Comparison of ENCODE assay signal across 9 cellular contexts in genomic region chr11:61021661-61022212, GRCh38. TPM values are rescaled to one million over a fixed set of nuclear protein-coding genes. Genes with fewer than 3 reads are reported as not detected.
DNase-seq lines count a peak whose midpoint lies in the region; ATAC-seq and TF ChIP-seq lines count a peak whose summit lies in the region.
"Had no signal": no experiment of that assay in that cellular context is flagged by ENCODE, and none has a peak within 500 bp of the region (broad histone marks: within the 10 kb centered on the region; RNA-seq: fewer than 3 reads in every experiment).

No MANE protein-coding gene starts in this region.

- no peak overlapping the region for H3K4me3 ChIP-seq in mucosa of descending colon

- peak overlapping the region; percentile 88 for H3K4me3 Mint-ChIP-seq in activated T-helper 17 cell treated with anti-CD3 and anti-CD28 coated beads, Interleukin-2, amount 50 U/mL, for 72 hours

- H3K36me3 ChIP-seq in mucosa of descending colon (ENCODE audit: low read depth), result no peaks in the 10 kb centered on the region

- H3K9me3 Mint-ChIP-seq in activated T-helper 17 cell treated with anti-CD3 and anti-CD28 coated beads, Interleukin-2, amount 50 U/mL, for 72 hours, result no peaks in the 10 kb centered on the region

- DNase-seq in DMS53 (lab: John Stamatoyannopoulos, UW), result peak; percentile 76
- DNase-seq in DMS53 treated with DMSO at 0.1 percent for 48 hours (lab: John Stamatoyannopoulos, UW; ENCODE audit: unreplicated experiment), result no peak
- DNase-seq in mucosa of descending colon, result peak; percentile 79 to 90 (median 83)
- DNase-seq in stimulated activated naive CD8-positive, alpha-beta T cell treated with anti-CD3 and anti-CD28 coated beads, Interleukin-15, Interleukin-2, amounts not matched to agents 100 U/mL and 50 U/mL, for 24 hours, result peak; percentile 82
- DNase-seq in cerebellum (ENCODE audit: low spot score), result no peak
- no peak for DNase-seq in GM13976 (ENCODE audit: low spot score)

- no peaks in the 10 kb centered on the region for H3K27me3 Mint-ChIP-seq in activated T-helper 17 cell treated with anti-CD3 and anti-CD28 coated beads, Interleukin-2, amount 50 U/mL, for 72 hours

- in situ Hi-C loops in GM13976 (cut with MboI; ENCODE audit: low sequenced_read_pairs, unreplicated experiment), result no loop called here

- peak overlapping the region; percentile 97 for H3K27ac Mint-ChIP-seq in activated T-helper 17 cell treated with anti-CD3 and anti-CD28 coated beads, Interleukin-2, amount 50 U/mL, for 72 hours

- peaks cover 3% of the 10 kb centered on the region for H3K4me1 ChIP-seq in mucosa of descending colon (ENCODE audit: low read depth)

- H3K9me3 ChIP-seq in mucosa of descending colon, result no peaks in the 10 kb centered on the region

- TF ChIP-seq CTCF in mucosa of descending colon (IDR thresholded peaks at IDR 0.05), result no peak
- TF ChIP-seq CTCF in GM13976 (IDR thresholded peaks at IDR 0.05; ENCODE audit: borderline replicate concordance, control extremely low read depth, extremely low read depth, insufficient read depth, missing control alignments), result no peak

- intact Hi-C loops in mucosa of descending colon (cut with DNase I, micrococcal nuclease), result no loop called here

- peaks cover 43% of the 10 kb centered on the region for H3K4me1 Mint-ChIP-seq in activated T-helper 17 cell treated with anti-CD3 and anti-CD28 coated beads, Interleukin-2, amount 50 U/mL, for 72 hours

- peak; percentile 59 for ATAC-seq in activated T-helper 17 cell treated with anti-CD3 and anti-CD28 coated beads, Interleukin-2, amount 50 U/mL, for 72 hours (replicated peaks)
- ATAC-seq in mucosa of descending colon (peak; percentile 84), HG03520 (IDR thresholded peaks at IDR 0.05; ENCODE audit: unreplicated experiment) (no peak)
- ATAC-seq in stimulated activated naive CD8-positive, alpha-beta T cell treated with anti-CD3 and anti-CD28 coated beads, Interleukin-15, Interleukin-2, amounts not matched to agents 100 U/mL and 50 U/mL, for 24 hours, result peak; percentile 42

- peaks cover 100% of the 10 kb centered on the region for H3K36me3 Mint-ChIP-seq in activated T-helper 17 cell treated with anti-CD3 and anti-CD28 coated beads, Interleukin-2, amount 50 U/mL, for 72 hours (ENCODE audit: low read depth)

RNA-seq across cellular contexts. Expression of gene CD6, which starts 50.3 kb away (rescaled TPM):
- 100 to 1,000 TPM; 254 to 438 TPM for total RNA-seq in activated T-helper 17 cell treated with anti-CD3 and anti-CD28 coated beads, Interleukin-2, amount 50 U/mL, for 72 hours
- total RNA-seq in mucosa of descending colon, result 1 to 10 TPM; 2.3 to 4.3 (median 2.8) TPM
- total RNA-seq in cerebellum, result 0.27 TPM
- total RNA-seq: LHCN-M2 had no signal

Comparison
In these comparisons a context has a peak if more than half of its experiments do, and no peak if none do; other contexts are left out.
1. DNase-seq: peak in DMS53 (single experiment), mucosa of descending colon (3 of 3) and stimulated activated naive CD8-positive, alpha-beta T cell treated with anti-CD3 and anti-CD28 coated beads, Interleukin-15, Interleukin-2, amounts not matched to agents 100 U/mL and 50 U/mL, for 24 hours (single experiment); none in DMS53 treated with DMSO at 0.1 percent for 48 hours (single experiment), cerebellum (single experiment) and GM13976 (single experiment).
2. RNA of gene CD6, which starts 50.3 kb away (total RNA-seq): 254 to 438 TPM in activated T-helper 17 cell treated with anti-CD3 and anti-CD28 coated beads, Interleukin-2, amount 50 U/mL, for 72 hours; 2.3 to 4.3 TPM in mucosa of descending colon and 0.27 TPM in cerebellum (single experiment); every median in the first group is over 10 times any median in the second.